ENCODE assay signal across 7 cellular contexts in genomic region chr11:73787051-73787642, GRCh38. TPM values are rescaled to one million over a fixed set of nuclear protein-coding genes. Genes with fewer than 3 reads are reported as not detected.
DNase-seq lines count a peak whose midpoint lies in the region; ATAC-seq and TF ChIP-seq lines count a peak whose summit lies in the region.

No MANE protein-coding gene starts in this region.

- H3K9ac ChIP-seq in HUES6 (ENCODE audit: low read length) (peak overlapping the region; percentile 99), iPS-20b (ENCODE audit: low read depth, low read length) (peak overlapping the region; percentile 96)

- no peak for ATAC-seq in HG02870 (IDR thresholded peaks at IDR 0.05; ENCODE audit: unreplicated experiment)

- no peak for TF ChIP-seq CTCF in stomach (IDR thresholded peaks at IDR 0.05)

- no peaks in the 10 kb centered on the region for H3K36me3 ChIP-seq in HUES6 (ENCODE audit: control insufficient read depth, insufficient read depth, low read length)
- no peaks in the 10 kb centered on the region for H3K36me3 ChIP-seq in iPS-20b (ENCODE audit: insufficient read depth, low read depth, low read length)
- no peaks in the 10 kb centered on the region for H3K36me3 ChIP-seq in stomach

- H3K9me3 ChIP-seq in HUES6 (ENCODE audit: control insufficient read depth, insufficient read depth, low read depth, low read length): no peaks in the 10 kb centered on the region
- no peaks in the 10 kb centered on the region for H3K9me3 ChIP-seq in iPS-20b (ENCODE audit: insufficient read depth, low read depth, low read length)
- H3K9me3 ChIP-seq in stomach: no peaks in the 10 kb centered on the region

- DNase-seq in activated T-cell treated with anti-CD3 and anti-CD28 coated beads, Interleukin-2, amount 50 U/mL, for 48 hours: peak; percentile 32 to 40
- DNase-seq in stomach: no peak
- DNase-seq in RPMI8226: no peak
- no peak for DNase-seq in Kasumi-1 (lab: John Stamatoyannopoulos, UW)

- H3K27ac ChIP-seq in HUES6 (ENCODE audit: low read depth, low read length) (peak overlapping the region; percentile 97), iPS-20b (ENCODE audit: low read length) (peak overlapping the region; percentile 85), stomach (peak overlapping the region; percentile 82 to 94 (median 91))

- TF ChIP-seq POLR2A in stomach (IDR thresholded peaks at IDR 0.05): no peak

- peaks cover 8% of the 10 kb centered on the region; the same call in 1 of the 2 replicates for H3K4me1 ChIP-seq in HUES6 (ENCODE audit: control insufficient read depth, insufficient read depth, low read length)
- H3K4me1 ChIP-seq in iPS-20b (ENCODE audit: insufficient read depth, low read length): 0 out of 2 replicates have a peak, but pooled peaks cover 6% of the 10 kb centered on the region
- H3K4me1 ChIP-seq in stomach: peaks cover 5 to 26% (median 20%) of the 10 kb centered on the region in 4 donors

- TF ChIP-seq EP300 in stomach (IDR thresholded peaks at IDR 0.05): no peak

- no peaks in the 10 kb centered on the region for H3K27me3 ChIP-seq in HUES6 (ENCODE audit: control insufficient read depth, insufficient read depth, low read length)
- H3K27me3 ChIP-seq in iPS-20b (ENCODE audit: insufficient read depth, low read length): no peaks in the 10 kb centered on the region
- H3K27me3 ChIP-seq in stomach: no peaks in the 10 kb centered on the region

- intact Hi-C loops in stomach (cut with DNase I; ENCODE audit: low total_unique reads): no loop called here

- 27 to 49% (median 33%) methylated on average over 17 of the region's 17 CpGs for WGBS in stomach, 5 donors

- H3K4me3 ChIP-seq in HUES6 (ENCODE audit: low read depth, low read length): peak overlapping the region; percentile 95
- peak overlapping the region; percentile 87 for H3K4me3 ChIP-seq in iPS-20b (ENCODE audit: low read length)
- peak overlapping the region; percentile 75 to 82 (median 80) for H3K4me3 ChIP-seq in stomach

RNA-seq across cellular contexts. Expression of gene MRPL48, which starts 0.5 kb away (rescaled TPM):
- 100 to 1,000 TPM in 1 of 5 donors, 10 to 100 TPM in 2, 1 to 10 TPM in 2; 1.2 to 118 (median 19.7) TPM for total RNA-seq in stomach
- 10 to 100 TPM; 36.1 to 50.5 (median 38.6) TPM for polyA plus RNA-seq in stomach

RNA-seq across cellular contexts. Expression of gene RAB6A, which starts 26.3 kb away (rescaled TPM):
- 100 to 1,000 TPM in 2 of 5 donors, 10 to 100 TPM in 3; 43.2 to 373 (median 89.4) TPM for total RNA-seq in stomach
- polyA plus RNA-seq in stomach: 10 to 100 TPM; 34.7 to 64.5 (median 49.3) TPM

Comparison
In these comparisons a context has a peak if more than half of its experiments do, and no peak if none do; other contexts are left out.
1. DNase-seq: peak in activated T-cell treated with anti-CD3 and anti-CD28 coated beads, Interleukin-2, amount 50 U/mL, for 48 hours (2 of 2); none in stomach (single experiment), RPMI8226 (single experiment) and Kasumi-1 (0 of 2).
2. Peak in every context shown above with its lines, with median percentiles within 50 percentile points of each other: H3K27ac ChIP-seq and H3K4me3 ChIP-seq.